1 cellular context compared by ENCODE assay signal in the genomic region with DNA sequence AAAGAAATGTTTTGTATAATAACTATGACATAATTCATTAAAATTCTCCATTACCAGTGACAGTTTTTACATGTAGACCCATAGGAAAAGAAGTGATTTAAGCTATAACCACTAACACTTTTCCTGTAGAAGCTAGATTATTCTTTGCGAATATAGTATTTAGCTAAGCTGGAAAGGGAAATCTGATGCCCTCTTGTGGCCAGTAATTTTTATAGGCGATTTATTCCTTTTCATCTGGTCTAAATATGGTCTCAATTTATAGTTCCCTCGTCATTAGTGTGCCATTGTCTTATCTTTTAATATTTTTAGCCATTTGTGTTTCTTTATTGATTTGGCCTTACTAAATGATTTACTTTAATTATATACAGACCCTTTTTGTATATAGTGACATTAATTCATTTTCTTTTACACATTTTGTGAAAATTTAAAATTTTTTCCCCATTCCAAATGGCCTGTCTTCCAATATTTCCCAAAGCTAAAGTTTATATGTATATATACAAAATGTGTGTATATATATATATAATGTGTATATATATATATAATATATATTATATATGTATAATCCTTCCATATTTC.
TF ChIP-seq lines count a peak whose summit lies in the region.

No MANE protein-coding gene starts in this region.

TF ChIP-seq in HCT116, 20 proteins besides CTCF, POLR2A, EP300 and RAD21 (continued from another document):
- TF ChIP-seq, protein P1, sequence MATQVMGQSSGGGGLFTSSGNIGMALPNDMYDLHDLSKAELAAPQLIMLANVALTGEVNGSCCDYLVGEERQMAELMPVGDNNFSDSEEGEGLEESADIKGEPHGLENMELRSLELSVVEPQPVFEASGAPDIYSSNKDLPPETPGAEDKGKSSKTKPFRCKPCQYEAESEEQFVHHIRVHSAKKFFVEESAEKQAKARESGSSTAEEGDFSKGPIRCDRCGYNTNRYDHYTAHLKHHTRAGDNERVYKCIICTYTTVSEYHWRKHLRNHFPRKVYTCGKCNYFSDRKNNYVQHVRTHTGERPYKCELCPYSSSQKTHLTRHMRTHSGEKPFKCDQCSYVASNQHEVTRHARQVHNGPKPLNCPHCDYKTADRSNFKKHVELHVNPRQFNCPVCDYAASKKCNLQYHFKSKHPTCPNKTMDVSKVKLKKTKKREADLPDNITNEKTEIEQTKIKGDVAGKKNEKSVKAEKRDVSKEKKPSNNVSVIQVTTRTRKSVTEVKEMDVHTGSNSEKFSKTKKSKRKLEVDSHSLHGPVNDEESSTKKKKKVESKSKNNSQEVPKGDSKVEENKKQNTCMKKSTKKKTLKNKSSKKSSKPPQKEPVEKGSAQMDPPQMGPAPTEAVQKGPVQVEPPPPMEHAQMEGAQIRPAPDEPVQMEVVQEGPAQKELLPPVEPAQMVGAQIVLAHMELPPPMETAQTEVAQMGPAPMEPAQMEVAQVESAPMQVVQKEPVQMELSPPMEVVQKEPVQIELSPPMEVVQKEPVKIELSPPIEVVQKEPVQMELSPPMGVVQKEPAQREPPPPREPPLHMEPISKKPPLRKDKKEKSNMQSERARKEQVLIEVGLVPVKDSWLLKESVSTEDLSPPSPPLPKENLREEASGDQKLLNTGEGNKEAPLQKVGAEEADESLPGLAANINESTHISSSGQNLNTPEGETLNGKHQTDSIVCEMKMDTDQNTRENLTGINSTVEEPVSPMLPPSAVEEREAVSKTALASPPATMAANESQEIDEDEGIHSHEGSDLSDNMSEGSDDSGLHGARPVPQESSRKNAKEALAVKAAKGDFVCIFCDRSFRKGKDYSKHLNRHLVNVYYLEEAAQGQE (IDR thresholded peaks at IDR 0.05; ENCODE audit: low read depth) = no peak
- TF ChIP-seq YY1 (IDR thresholded peaks at IDR 0.05; ENCODE audit: extremely low read depth, insufficient replicate concordance, low read depth, low read length) (no peak), EZH2 (IDR thresholded peaks at IDR 0.05) (no peak)
TF ChIP-seq in HCT116: peak in this region for 0.
